22 cellular contexts compared by ENCODE assay signal in the genomic region with DNA sequence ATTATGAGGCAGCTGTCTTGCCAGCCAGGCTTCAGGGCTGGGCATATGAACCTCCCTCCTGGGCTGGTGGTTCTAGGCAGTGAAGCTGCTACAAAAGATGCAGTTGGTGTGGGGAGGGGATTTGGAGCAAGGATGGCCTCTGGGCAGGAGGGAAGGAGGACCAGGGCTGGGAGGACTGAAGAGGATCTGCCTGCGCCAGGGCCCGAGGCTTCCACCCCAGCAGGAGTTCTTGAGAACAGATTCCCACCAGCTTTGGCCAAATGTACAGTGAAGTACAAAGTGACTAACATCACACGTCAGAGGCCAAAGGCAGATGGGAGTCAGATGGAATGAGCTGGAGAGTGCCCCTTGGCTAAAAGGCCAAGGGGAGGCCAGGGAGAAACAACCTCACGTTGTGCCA.
DNase-seq lines count a peak whose midpoint lies in the region; FAIRE-seq and TF ChIP-seq lines count a peak whose summit lies in the region.
"Had no signal": no experiment of that assay in that cellular context is flagged by ENCODE, and none has a peak within 500 bp of the region (broad histone marks: within the 10 kb centered on the region; RNA-seq: fewer than 3 reads in every experiment).

No MANE protein-coding gene starts in this region.

- H2AFZ ChIP-seq in H1 (ENCODE audit: low read length), result 0 out of 2 replicates have a peak overlapping the region, but pooled peaks have one; percentile 15

- intact Hi-C loops in CD14-positive monocyte (cut with micrococcal nuclease), result no loop called here

- H3K4me3 ChIP-seq in AG10803 (ENCODE audit: low read length) (no peak overlapping the region), H1 (ENCODE audit: extremely low read depth in 1 of 4, insufficient read depth in 2 of 4, low read depth in 3 of 4, low read length in 4 of 4) (no peak overlapping the region)
- H3K4me3 ChIP-seq: BLaER1 treated with 17β-estradiol and CSF1 and Interleukin-3, amounts not matched to agents 10 nM and 100 nM had no signal

- H2BK20ac ChIP-seq in H1 (ENCODE audit: low read length), result no peak overlapping the region

- no peaks in the 10 kb centered on the region for H3K79me2 ChIP-seq in H1 (ENCODE audit: control insufficient read depth in 1 of 2, insufficient read depth in 2 of 2, low read length in 2 of 2)

- H4K5ac ChIP-seq in H1 (ENCODE audit: insufficient read length, low read depth, low read length), result no peak overlapping the region

- no peak for TF ChIP-seq EP300 in H1 (IDR thresholded peaks at IDR 0.05; ENCODE audit: borderline replicate concordance in 1 of 2, low read depth in 2 of 2, low read length in 2 of 2)

- no peaks in the 10 kb centered on the region for H3K36me3 ChIP-seq in H1 (ENCODE audit: control insufficient read depth in 2 of 4, insufficient read depth in 4 of 4, low read length in 3 of 4)
- H3K36me3 ChIP-seq: BLaER1 treated with 17β-estradiol and CSF1 and Interleukin-3, amounts not matched to agents 10 nM and 100 nM had no signal

- peaks cover 5 to 19% (median 9%) of the 10 kb centered on the region in 3 donors for H3K27me3 Mint-ChIP-seq in CD14-positive monocyte (ENCODE audit: low read depth in 3 of 3)

- TF ChIP-seq RAD21 in H1 (IDR thresholded peaks at IDR 0.05 in 1 of 2, conservative IDR thresholded peaks at IDR 0.05 in 1 of 2; ENCODE audit: low read depth in 2 of 2, low read length in 2 of 2), result no peak

- H2BK120ac ChIP-seq in H1 (replicated peaks; ENCODE audit: low read depth, low read length), result no peak overlapping the region

- no peaks in the 10 kb centered on the region for H3K79me1 ChIP-seq in H1 (ENCODE audit: low read depth, low read length)

- no peaks in the 10 kb centered on the region for H4K20me1 ChIP-seq in H1 (replicated peaks in 1 of 2; ENCODE audit: control insufficient read depth in 1 of 2, insufficient read depth in 2 of 2, low read length in 2 of 2)
- H4K20me1 ChIP-seq: BLaER1 treated with 17β-estradiol and CSF1 and Interleukin-3, amounts not matched to agents 10 nM and 100 nM had no signal

- H3K14ac ChIP-seq in H1 (ENCODE audit: insufficient read length), result no peak overlapping the region

- H3K9me3 Mint-ChIP-seq in CD14-positive monocyte, result peaks cover 0 to 3% (median 0%) of the 10 kb centered on the region in 7 donors
- H3K9me3 Mint-ChIP-seq: CD4-positive, CD25-positive, alpha-beta regulatory T cell; CD8-positive, alpha-beta memory T cell; H9 had no signal

- no peaks in the 10 kb centered on the region for H3K9me3 ChIP-seq in H1 (ENCODE audit: insufficient read depth in 2 of 2, low read depth in 1 of 2, low read length in 1 of 2)
- H3K9me3 ChIP-seq: BLaER1 treated with 17β-estradiol and CSF1 and Interleukin-3, amounts not matched to agents 10 nM and 100 nM; Caco-2 had no signal

- no peak overlapping the region for H3K27ac ChIP-seq in H1 (ENCODE audit: low read depth, low read length)
- H3K27ac ChIP-seq: BLaER1 treated with 17β-estradiol and CSF1 and Interleukin-3, amounts not matched to agents 10 nM and 100 nM had no signal

- 0 out of 2 replicates have a peak overlapping the region, but pooled peaks have one; percentile 5 for H2BK12ac ChIP-seq in H1 (ENCODE audit: low read depth, low read length)

- TF ChIP-seq CTCF in AG10803 (conservative IDR thresholded peaks at IDR 0.05; ENCODE audit: low read length) (no peak), H1 (IDR thresholded peaks at IDR 0.05; ENCODE audit: control extremely low read depth in 1 of 3, insufficient read depth in 1 of 3, low read depth in 1 of 3, low read length in 3 of 3) (no peak), CD14-positive monocyte (IDR thresholded peaks at IDR 0.05) (no peak)

- no peak overlapping the region for H3K4me3 Mint-ChIP-seq in CD14-positive monocyte
- H3K4me3 Mint-ChIP-seq: B cell; CD8-positive, alpha-beta memory T cell; H9 had no signal

- no peaks in the 10 kb centered on the region for H3K36me3 Mint-ChIP-seq in CD14-positive monocyte
- H3K36me3 Mint-ChIP-seq: CD4-positive, CD25-positive, alpha-beta regulatory T cell had no signal

- no peak overlapping the region for H4K8ac ChIP-seq in H1 (ENCODE audit: extremely low read depth, insufficient read depth, low read length)

- no peak overlapping the region for H3K18ac ChIP-seq in H1 (ENCODE audit: extremely low read depth, low read length)

- no peak overlapping the region for H2BK5ac ChIP-seq in H1 (ENCODE audit: low read depth, low read length)

- FAIRE-seq in H1 (lab: Jason Lieb, UNC), result no peak
- FAIRE-seq: D721Med, GM12892, GM18507, HTR-8/SVneo had no signal

- CTCF ChIA-PET in H1 (lab: Charles Lee; ENCODE audit: partially characterized antibody), result interaction anchor here (0.7 to 1.2 kb wide), 4 partner anchors 16 to 29 kb away, joined by 3 to 4 read pairs (median 4); no protein-coding TSS in a partner anchor

- no peak overlapping the region for H2BK15ac ChIP-seq in H1 (ENCODE audit: low read length)

- no peaks in the 10 kb centered on the region for H3K4me1 Mint-ChIP-seq in CD14-positive monocyte
- H3K4me1 Mint-ChIP-seq: CD4-positive, CD25-positive, alpha-beta regulatory T cell; CD8-positive, alpha-beta memory T cell had no signal

- no peak overlapping the region for H3K27ac Mint-ChIP-seq in CD14-positive monocyte
- H3K27ac Mint-ChIP-seq: B cell; CD4-positive, CD25-positive, alpha-beta regulatory T cell; CD8-positive, alpha-beta memory T cell had no signal

- H3K23me2 ChIP-seq in H1 (ENCODE audit: low read depth, low read length), result no peaks in the 10 kb centered on the region

- DNase-seq in AG10803 (ENCODE audit: low read depth) (peak; percentile 15), NCI-H446 treated with DMSO at 0.1 percent for 48 hours (lab: John Stamatoyannopoulos, UW) (peak; percentile 71), H1 (ENCODE audit: low read depth in 1 of 2, low spot score in 2 of 2) (no peak), mesenteric fat pad (ENCODE audit: low spot score) (peak; percentile 75), CD14-positive monocyte (ENCODE audit: low spot score) (no peak), COR-L47 (lab: John Stamatoyannopoulos, UW) (no peak), T-helper 1 cell (no peak)
- DNase-seq in NK-92 treated with Interleukin-12 subunit alpha and Interleukin-12 subunit beta, amount 100 ng/mL, for 24 hours (lab: John Stamatoyannopoulos, UW), result no peak
- DNase-seq: 8988T; Caco-2; CD4-positive, CD25-positive, alpha-beta regulatory T cell; CD8-positive, alpha-beta memory T cell; GDM1; GOT3; H9; IMR-90 had no signal

- no peak overlapping the region for H2AK5ac ChIP-seq in H1 (ENCODE audit: low read depth, low read length)

- 83% methylated on average over 4 of the region's 4 CpGs; no CpG with 5 or more reads in 1 of the 2 experiments for WGBS in H1 (ENCODE audit: extremely low coverage in 1 of 2, insufficient coverage in 1 of 2, insufficient read length in 1 of 2, insufficient replicate concordance in 2 of 2, low coverage in 1 of 2, low lambda C conversion rate in 2 of 2, missing lambda C conversion rate in 1 of 2), 2 experiments

- no peak overlapping the region for H3K4ac ChIP-seq in H1 (replicated peaks; ENCODE audit: insufficient read length, low read depth, low read length)

- no peak overlapping the region for H3K23ac ChIP-seq in H1 (ENCODE audit: insufficient read length)

- no peak overlapping the region for H4K91ac ChIP-seq in H1 (replicated peaks; ENCODE audit: insufficient read length, low read length)

- no peaks in the 10 kb centered on the region for H3K27me3 ChIP-seq in H1 (replicated peaks in 1 of 4; ENCODE audit: control insufficient read depth in 3 of 4, extremely low read depth in 1 of 4, insufficient read depth in 3 of 4, low read length in 3 of 4)
- H3K27me3 ChIP-seq: BLaER1 treated with 17β-estradiol and CSF1 and Interleukin-3, amounts not matched to agents 10 nM and 100 nM had no signal

- TF ChIP-seq POLR2A in H1 (IDR thresholded peaks at IDR 0.05; ENCODE audit: control extremely low read depth in 1 of 2, low read depth in 2 of 2, low read length in 2 of 2), result no peak

- H3K4me1 ChIP-seq in H1 (replicated peaks in 1 of 4; ENCODE audit: control insufficient read depth in 3 of 4, insufficient read depth in 4 of 4, low read length in 3 of 4), result no peaks in the 10 kb centered on the region; a peak in 1 of 7 replicates
- H3K4me1 ChIP-seq: BLaER1 treated with 17β-estradiol and CSF1 and Interleukin-3, amounts not matched to agents 10 nM and 100 nM; Caco-2 had no signal

- no peak overlapping the region for H3K56ac ChIP-seq in H1 (replicated peaks; ENCODE audit: insufficient read length, low read depth, low read length)

- POLR2A ChIA-PET in H1 (lab: Charles Lee; ENCODE audit: partially characterized antibody), result no interaction called here

- H3K9ac ChIP-seq in H1 (replicated peaks in 1 of 4; ENCODE audit: extremely low read depth in 1 of 4, low read depth in 3 of 4, low read length in 3 of 4), result no peak overlapping the region
- H3K9ac ChIP-seq: BLaER1 treated with 17β-estradiol and CSF1 and Interleukin-3, amounts not matched to agents 10 nM and 100 nM had no signal

- H3K4me2 ChIP-seq in H1 (ENCODE audit: insufficient read depth in 1 of 2, low read depth in 2 of 2, low read length in 2 of 2), result no peak overlapping the region
- H3K4me2 ChIP-seq: BLaER1 treated with 17β-estradiol and CSF1 and Interleukin-3, amounts not matched to agents 10 nM and 100 nM had no signal

TF ChIP-seq in H1, 55 proteins besides CTCF, POLR2A, EP300 and RAD21:
- TF ChIP-seq BCL11A (IDR thresholded peaks at IDR 0.05; ENCODE audit: low read depth in 2 of 2, low read length in 2 of 2) (no peak), BACH1 (IDR thresholded peaks at IDR 0.05; ENCODE audit: low read length) (no peak), CHD2 (IDR thresholded peaks at IDR 0.05; ENCODE audit: low read length) (no peak), NRF1 (IDR thresholded peaks at IDR 0.05; ENCODE audit: low read depth, low read length) (no peak), RXRA (IDR thresholded peaks at IDR 0.05; ENCODE audit: insufficient read depth, low read depth, low read length) (no peak), TBP (IDR thresholded peaks at IDR 0.05; ENCODE audit: low read depth, low read length) (no peak), JUN (IDR thresholded peaks at IDR 0.05; ENCODE audit: low read depth, low read length) (no peak), KDM1A (IDR thresholded peaks at IDR 0.05; ENCODE audit: borderline replicate concordance, low read length) (no peak), POU5F1 (IDR thresholded peaks at IDR 0.05; ENCODE audit: low read depth, low read length) (no peak)

Comparison
In these comparisons a context has a peak if more than half of its experiments do, and no peak if none do; other contexts are left out.
1. DNase-seq: peak in AG10803 (single experiment), NCI-H446 treated with DMSO at 0.1 percent for 48 hours (single experiment) and mesenteric fat pad (single experiment); none in H1 (0 of 2), CD14-positive monocyte (single experiment), NK-92 treated with Interleukin-12 subunit alpha and Interleukin-12 subunit beta, amount 100 ng/mL, for 24 hours (single experiment), COR-L47 (single experiment) and T-helper 1 cell (0 of 5).